38 cellular contexts compared by ENCODE assay signal in genomic region chr19:54692294-54692615, GRCh38. TPM values are rescaled to one million over a fixed set of nuclear protein-coding genes. Genes with fewer than 3 reads are reported as not detected.
"Had no signal": no experiment of that assay in that cellular context is flagged by ENCODE, and none has a peak within 500 bp of the region (broad histone marks: within the 10 kb centered on the region; RNA-seq: fewer than 3 reads in every experiment).

No MANE protein-coding gene starts in this region.

- DNase-seq: Karpas-422, Kasumi-1, MG63, MM.1S, MV-4-11, NCI-H1048, NCI-H1092, NCI-H1092 treated with DMSO at 0.1 percent for 48 hours, NCI-H1105, NCI-H1105 treated with DMSO at 0.1 percent for 48 hours, NCI-H1417, NCI-H1417 treated with DMSO at 0.1 percent for 48 hours, NCI-H1436, NCI-H1436 treated with DMSO at 0.1 percent for 48 hours, NCI-H146, NCI-H1694, NCI-H1694 treated with DMSO at 0.1 percent for 48 hours, NCI-H187, NCI-H187 treated with DMSO at 0.1 percent for 48 hours, NCI-H1930, NCI-H2029, NCI-H2029 treated with DMSO at 0.1 percent for 48 hours, NCI-H2081, NCI-H2081 treated with DMSO at 0.1 percent for 48 hours, NCI-H2107, NCI-H2171, NCI-H2171 treated with DMSO at 0.1 percent for 48 hours, NCI-H2227 treated with DMSO at 0.1 percent for 48 hours, NCI-H226, NCI-H345, NCI-H446, NCI-H446 treated with DMSO at 0.1 percent for 48 hours, NCI-H510A, NCI-H510A treated with DMSO at 0.1 percent for 48 hours had no signal

- H3K4me3 ChIP-seq: MG63 had no signal

- H3K36me3 ChIP-seq: MG63 had no signal

RNA-seq across cellular contexts. Expression of gene LILRB4, which starts 29.5 kb away (rescaled TPM):
- total RNA-seq: LHCN-M2, M059J, MCF 10A, NCI-H460 had no signal

RNA-seq across cellular contexts. Expression of gene KIR3DL3, which starts 32.0 kb away (rescaled TPM):
- total RNA-seq: LHCN-M2, M059J, MCF 10A, NCI-H460 had no signal

RNA-seq across cellular contexts. Expression of gene KIR2DL3, which starts 46.1 kb away (rescaled TPM):
- total RNA-seq: LHCN-M2, M059J, MCF 10A, NCI-H460 had no signal
